1 cellular context compared by ENCODE assay signal in genomic region chr11:44530413-44531115, GRCh38.
TF ChIP-seq lines count a peak whose summit lies in the region.

No MANE protein-coding gene starts in this region.

TF ChIP-seq in K562, 482 proteins besides CTCF, POLR2A, EP300 and RAD21 (continued from another document and continues in another):
- TF ChIP-seq MYNN (IDR thresholded peaks at IDR 0.05) (0 out of 2 replicates have a peak, but pooled peaks have one; percentile 34), MYNN (CRISPR knock-in tag; IDR thresholded peaks at IDR 0.05) (no peak), CREBBP (IDR thresholded peaks at IDR 0.05; ENCODE audit: low read depth, low read length) (no peak), KAT7 (CRISPR knock-in tag; IDR thresholded peaks at IDR 0.05; ENCODE audit: borderline replicate concordance) (peak; percentile 60; the same call in 1 of the 2 replicates), JUND (IDR thresholded peaks at IDR 0.05; ENCODE audit: borderline replicate concordance, low read depth, low read length) (peak; percentile 93), JUND (tag; IDR thresholded peaks at IDR 0.05; ENCODE audit: borderline replicate concordance, low read depth, low read length) (peak; percentile 71; the same call in 1 of the 3 replicates), ATF1 (CRISPR knock-in tag; IDR thresholded peaks at IDR 0.05) (no peak), ATF1 (tag; IDR thresholded peaks at IDR 0.05) (peak; percentile 58), ZNF584 (CRISPR knock-in tag; IDR thresholded peaks at IDR 0.05; ENCODE audit: low read depth) (peak; percentile 92), ZNF239 (CRISPR knock-in tag; IDR thresholded peaks at IDR 0.05) (no peak), TAF7 (tag; IDR thresholded peaks at IDR 0.05) (peak; percentile 68), PRPF4 (IDR thresholded peaks at IDR 0.05; ENCODE audit: insufficient read depth, low read depth, low read length, poor library complexity, severe bottlenecking) (no peak), ZNF589 (CRISPR knock-in tag; IDR thresholded peaks at IDR 0.05; ENCODE audit: low read depth) (peak; percentile 74; the same call in 1 of the 2 replicates), NCOA6 (IDR thresholded peaks at IDR 0.05) (0 out of 2 replicates have a peak, but pooled peaks have one; percentile 17), ZNF175 (CRISPR knock-in tag; IDR thresholded peaks at IDR 0.05; ENCODE audit: low read depth) (peak; percentile 85), RCOR1 (IDR thresholded peaks at IDR 0.05; ENCODE audit: borderline replicate concordance in 1 of 2, low read depth in 2 of 2, low read length in 2 of 2) (peak in 1 of 2 experiments; percentile 4; a peak in 1 of 4 replicates), TRIM28 (IDR thresholded peaks at IDR 0.05) (no peak), EHMT2 (IDR thresholded peaks at IDR 0.05) (0 out of 2 replicates have a peak, but pooled peaks have one; percentile 2), CREM (IDR thresholded peaks at IDR 0.05; ENCODE audit: low read depth) (0 out of 2 replicates have a peak, but pooled peaks have one; percentile 5), PKNOX1 (IDR thresholded peaks at IDR 0.05) (peak; percentile 81), JUN (IDR thresholded peaks at IDR 0.05; ENCODE audit: borderline replicate concordance, low read depth, low read length) (peak; percentile 72; the same call in 1 of the 2 replicates), JUN (CRISPR knock-in tag; IDR thresholded peaks at IDR 0.05; ENCODE audit: borderline replicate concordance) (no peak), MYC (IDR thresholded peaks at IDR 0.05; ENCODE audit: low read depth, low read length) (0 out of 2 replicates have a peak, but pooled peaks have one; percentile 21), MYC (CRISPR knock-in tag; IDR thresholded peaks at IDR 0.05; ENCODE audit: borderline replicate concordance, low read depth) (peak; percentile 72), MAFK (IDR thresholded peaks at IDR 0.05; ENCODE audit: low read length) (0 out of 2 replicates have a peak, but pooled peaks have one; percentile 27), UBTF (IDR thresholded peaks at IDR 0.05; ENCODE audit: borderline replicate concordance in 1 of 2, low read depth in 2 of 2, low read length in 2 of 2) (no peak), NBN (IDR thresholded peaks at IDR 0.05; ENCODE audit: low read depth) (no peak), ZNF280A (IDR thresholded peaks at IDR 0.05; ENCODE audit: low read depth, partially characterized antibody) (no peak), SAP30 (IDR thresholded peaks at IDR 0.05; ENCODE audit: borderline replicate concordance, insufficient read depth, low read depth, low read length, poor library complexity, severe bottlenecking) (no peak), ZNF586 (CRISPR knock-in tag; conservative IDR thresholded peaks at IDR 0.05) (0 out of 2 replicates have a peak, but pooled peaks have one; percentile 5), LEF1 (IDR thresholded peaks at IDR 0.05) (peak; percentile 56), BRD4 (IDR thresholded peaks at IDR 0.05) (peak; percentile 18; the same call in 1 of the 2 replicates), HINFP (tag; conservative IDR thresholded peaks at IDR 0.05; ENCODE audit: low read depth) (0 out of 2 replicates have a peak, but pooled peaks have one; percentile 38), BDP1 (IDR thresholded peaks at IDR 0.05; ENCODE audit: insufficient read depth, insufficient read length) (no peak), GTF3C2 (IDR thresholded peaks at IDR 0.05; ENCODE audit: borderline replicate concordance, extremely low read depth, insufficient read length) (no peak), TOE1 (IDR thresholded peaks at IDR 0.05; ENCODE audit: borderline replicate concordance) (0 out of 2 replicates have a peak, but pooled peaks have one; percentile 0), TOE1 (CRISPR knock-in tag; IDR thresholded peaks at IDR 0.05; ENCODE audit: borderline replicate concordance, low read depth) (no peak), ARID1B (IDR thresholded peaks at IDR 0.05) (peak; percentile 72), GABPB2 (CRISPR knock-in tag; conservative IDR thresholded peaks at IDR 0.05) (no peak), ZKSCAN1 (IDR thresholded peaks at IDR 0.05; ENCODE audit: low read depth, low read length) (no peak), YY1 (IDR thresholded peaks at IDR 0.05; ENCODE audit: borderline replicate concordance in 1 of 3, control insufficient read depth in 1 of 3, extremely low read depth in 1 of 3, insufficient read depth in 3 of 3, insufficient read length in 1 of 3, insufficient replicate concordance in 2 of 3, low read depth in 1 of 3, low read length in 2 of 3) (peak in 1 of 3 experiments; percentile 13), ZNF76 (CRISPR knock-in tag; IDR thresholded peaks at IDR 0.05; ENCODE audit: borderline replicate concordance) (no peak), SNAPC5 (CRISPR knock-in tag; IDR thresholded peaks at IDR 0.05) (no peak), ZNF217 (CRISPR knock-in tag; IDR thresholded peaks at IDR 0.05) (no peak), NR4A1 (CRISPR knock-in tag; IDR thresholded peaks at IDR 0.05) (no peak), NR4A1 (tag; IDR thresholded peaks at IDR 0.05) (peak; percentile 95), NCOR1 (IDR thresholded peaks at IDR 0.05) (peak; percentile 51; the same call in 1 of the 2 replicates), ZNF592 (IDR thresholded peaks at IDR 0.05) (no peak), MCM2 (IDR thresholded peaks at IDR 0.05; ENCODE audit: low read depth) (no peak), STAT5A (IDR thresholded peaks at IDR 0.05; ENCODE audit: borderline replicate concordance, low read length) (peak; percentile 98), RBFOX2 (IDR thresholded peaks at IDR 0.05; ENCODE audit: low read depth, low read length) (peak; percentile 69), DDX20 (tag; IDR thresholded peaks at IDR 0.05; ENCODE audit: low read depth) (peak; percentile 72), ETV1 (tag; conservative IDR thresholded peaks at IDR 0.05; ENCODE audit: low read depth) (0 out of 2 replicates have a peak, but pooled peaks have one; percentile 9), HDAC8 (tag; IDR thresholded peaks at IDR 0.05) (peak; percentile 83), KAT2B (IDR thresholded peaks at IDR 0.05; ENCODE audit: low read depth, low read length) (no peak), CREB3 (tag; conservative IDR thresholded peaks at IDR 0.05; ENCODE audit: low read depth) (peak; percentile 84; the same call in 1 of the 2 replicates), ZNF134 (CRISPR knock-in tag; conservative IDR thresholded peaks at IDR 0.05) (peak; percentile 34; the same call in 1 of the 2 replicates), EWSR1 (IDR thresholded peaks at IDR 0.05; ENCODE audit: borderline replicate concordance, low read depth, partially characterized antibody) (no peak), SMAD3 (CRISPR knock-in tag; conservative IDR thresholded peaks at IDR 0.05) (0 out of 2 replicates have a peak, but pooled peaks have one; percentile 28)
